In the genomic region with DNA sequence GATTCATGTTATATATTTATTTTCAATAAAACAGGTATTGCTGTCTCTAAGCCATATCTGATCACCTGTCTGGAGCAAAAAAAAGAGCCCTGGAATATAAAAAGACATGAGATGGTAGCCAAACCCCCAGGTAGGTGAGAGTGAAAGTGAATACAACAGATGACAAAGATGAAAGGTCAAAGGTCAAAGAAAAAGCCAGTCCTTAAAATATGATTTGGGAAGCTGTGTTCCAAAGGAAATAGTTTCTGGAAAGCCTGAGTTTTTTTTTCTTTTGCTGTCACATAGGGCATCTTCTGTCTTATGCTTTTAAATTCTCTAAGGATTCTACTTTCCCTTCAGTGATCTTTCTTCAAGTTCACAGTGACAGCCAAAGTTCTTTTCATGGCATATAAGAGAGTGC, we compare ENCODE assay signal across 34 cellular contexts.
"Had no signal": no experiment of that assay in that cellular context is flagged by ENCODE, and none has a peak within 500 bp of the region (broad histone marks: within the 10 kb centered on the region; RNA-seq: fewer than 3 reads in every experiment).

No MANE protein-coding gene starts in this region.

- H3K4me3 Mint-ChIP-seq: activated CD4-positive, alpha-beta T cell treated with anti-CD3 and anti-CD28 coated beads, Interleukin-2, amount 10 ng/mL, durations not matched to agents 24 days and 14 days; activated naive CD4-positive, alpha-beta T cell treated with anti-CD3 and anti-CD28 coated beads, Interleukin-2, amount 50 U/mL, for 24 hours; activated naive CD8-positive, alpha-beta T cell treated with anti-CD3 and anti-CD28 coated beads, Interleukin-2, amount 10 ng/mL, durations not matched to agents 7 days and 5 days; activated T-cell treated with anti-CD3 and anti-CD28 coated beads, Interleukin-2, amount 50 U/mL, for 4 hours; activated T-helper 1 cell treated with anti-CD3 and anti-CD28 coated beads, Interleukin-12 subunit alpha, Interleukin-12 subunit beta, Interleukin-2, Interleukin-4 antibody, amounts not matched to agents 30 ng/mL and 10 ng/mL and 1 ng/mL, durations not matched to agents 14 hours and 24 hours and 36 hours had no signal

- H3K27me3 ChIP-seq: ascending aorta, cardiac muscle cell had no signal

- H3K9me3 ChIP-seq: ascending aorta had no signal

- H3K4me3 ChIP-seq: ascending aorta, cardiac muscle cell had no signal

- H3K27me3 Mint-ChIP-seq: activated CD4-positive, alpha-beta T cell treated with anti-CD3 and anti-CD28 coated beads, Interleukin-2, amount 10 ng/mL, durations not matched to agents 24 days and 14 days; activated naive CD4-positive, alpha-beta T cell treated with anti-CD3 and anti-CD28 coated beads, Interleukin-2, amount 50 U/mL, for 24 hours; activated naive CD8-positive, alpha-beta T cell treated with anti-CD3 and anti-CD28 coated beads, Interleukin-2, amount 10 ng/mL, durations not matched to agents 7 days and 5 days had no signal

- H3K27ac Mint-ChIP-seq: activated CD4-positive, alpha-beta T cell treated with anti-CD3 and anti-CD28 coated beads, Interleukin-2, amount 10 ng/mL, durations not matched to agents 24 days and 14 days; activated naive CD8-positive, alpha-beta T cell treated with anti-CD3 and anti-CD28 coated beads, Interleukin-2, amount 10 ng/mL, durations not matched to agents 7 days and 5 days; activated T-helper 1 cell treated with anti-CD3 and anti-CD28 coated beads, Interleukin-12 subunit alpha, Interleukin-12 subunit beta, Interleukin-2, Interleukin-4 antibody, amounts not matched to agents 30 ng/mL and 10 ng/mL and 1 ng/mL, durations not matched to agents 14 hours and 24 hours and 36 hours had no signal

- DNase-seq: activated CD4-positive, alpha-beta T cell treated with anti-CD3 and anti-CD28 coated beads for 1 hour; activated CD4-positive, alpha-beta T cell treated with anti-CD3 and anti-CD28 coated beads, Interleukin-2, amount 10 ng/mL, durations not matched to agents 24 days and 14 days; activated CD4-positive, alpha-beta T cell treated with anti-CD3 and anti-CD28 coated beads, Interleukin-2, amount 50 U/mL, for 4 hours; activated CD4-positive, CD25-positive, alpha-beta regulatory T cell; activated CD8-positive, alpha-beta memory T cell treated with anti-CD3 and anti-CD28 coated beads, Interleukin-2, amount 50 U/mL, for 4 hours; activated gamma-delta T cell treated with Interleukin-2 at 50 U/mL for 16 hours; activated naive CD8-positive, alpha-beta T cell treated with anti-CD3 and anti-CD28 coated beads, Interleukin-2, amount 10 ng/mL, durations not matched to agents 7 days and 5 days; activated T-cell treated with anti-CD3 and anti-CD28 coated beads for 4 hours; activated T-cell treated with anti-CD3 and anti-CD28 coated beads, Interleukin-2, amount 50 U/mL, for 4 hours; amygdala; NCI-H1092 treated with DMSO at 0.1 percent for 48 hours; NCI-H1417; NCI-H146; NCI-H187; NCI-H2081; NCI-H226; NCI-H446 treated with DMSO at 0.1 percent for 48 hours; NCI-H524; NCI-H69; NCI-H82; PC-3; SIG-M5; SW 1271; T-helper 1 cell; T-helper 2 cell; T-helper 9 cell had no signal

- ATAC-seq: activated T-cell treated with anti-CD3 and anti-CD28 coated beads, Interleukin-2, amount 50 U/mL, for 4 hours; PC-3; Right ventricle myocardium inferior; SK-N-SH treated with all-trans-retinoic acid at 6 μM for 48 hours had no signal

- H3K4me1 Mint-ChIP-seq: activated CD4-positive, alpha-beta T cell treated with anti-CD3 and anti-CD28 coated beads, Interleukin-2, amount 10 ng/mL, durations not matched to agents 24 days and 14 days had no signal

- H3K4me1 ChIP-seq: ascending aorta had no signal

- H3K27ac ChIP-seq: ascending aorta, cardiac muscle cell, RWPE1, VCaP had no signal

- H3K9me3 Mint-ChIP-seq: activated naive CD4-positive, alpha-beta T cell treated with anti-CD3 and anti-CD28 coated beads, Interleukin-2, amount 50 U/mL, for 24 hours had no signal
